9 cellular contexts compared by ENCODE assay signal in the genomic region with DNA sequence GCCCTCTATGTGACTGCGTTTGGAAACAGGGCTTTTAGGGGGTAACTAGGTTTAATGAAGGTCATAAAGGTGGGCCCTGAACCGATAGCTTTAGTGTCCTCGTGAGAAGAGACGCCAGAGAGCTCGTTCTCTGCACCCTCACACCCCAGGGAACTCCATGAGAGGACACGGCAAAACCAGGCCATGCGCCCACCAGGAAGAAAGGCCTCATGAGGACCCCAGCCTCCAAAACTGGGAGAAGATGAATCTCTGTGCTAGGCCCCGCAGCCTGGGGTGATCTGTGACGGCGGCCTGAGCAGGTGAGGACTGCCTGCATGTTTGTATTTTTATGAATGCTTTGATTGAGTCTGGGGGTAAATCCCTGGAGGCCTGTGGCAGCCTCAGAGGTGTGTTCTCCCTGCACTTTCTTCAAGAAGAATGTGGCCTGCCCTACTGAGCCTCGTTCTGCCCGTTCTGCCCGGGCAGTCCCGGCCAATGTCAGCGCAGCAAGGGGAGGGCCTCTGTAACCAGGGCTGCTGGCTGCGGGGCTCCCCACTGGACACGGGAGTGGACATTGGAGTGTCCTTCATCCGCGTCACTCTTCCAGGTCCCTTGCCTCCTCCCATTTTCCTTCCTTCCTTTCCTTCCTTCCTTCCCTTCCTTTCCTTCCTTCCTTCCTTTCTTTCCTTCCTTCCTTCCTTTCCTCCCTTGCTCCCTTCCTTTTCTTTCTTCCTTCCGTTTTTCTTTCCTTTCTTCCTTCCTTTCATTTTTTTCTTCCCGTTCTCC. TPM values are rescaled to one million over a fixed set of nuclear protein-coding genes. Genes with fewer than 3 reads are reported as not detected.
DNase-seq lines count a peak whose midpoint lies in the region; ATAC-seq, FAIRE-seq and TF ChIP-seq lines count a peak whose summit lies in the region.
"Had no signal": no experiment of that assay in that cellular context is flagged by ENCODE, and none has a peak within 500 bp of the region (broad histone marks: within the 10 kb centered on the region; RNA-seq: fewer than 3 reads in every experiment).

No MANE protein-coding gene starts in this region.

- TF ChIP-seq POLR2A in A549 (IDR thresholded peaks at IDR 0.05; ENCODE audit: low read length) = no peak

- CTCF ChIA-PET in A549 (lab: Yijun Ruan, JAX) = interaction anchor here (0.6 to 5.7 kb wide), 33 partner anchors 9 to 495 kb away, joined by 3 to 46 read pairs (median 5); partner anchors contain the start of genes CBX2 and GAA
- CTCF ChIA-PET in HEK293 (lab: Yijun Ruan, JAX) = interaction anchor here (1.3 to 1.7 kb wide), 2 partner anchors 57 to 59 kb away, joined by 3 to 5 read pairs; no protein-coding TSS in a partner anchor
- CTCF ChIA-PET in MCF 10A (lab: Yijun Ruan, JAX) = interaction anchor here (0.8 to 1.8 kb wide), 5 partner anchors 26 to 235 kb away, joined by 3 to 5 read pairs (median 4); no protein-coding TSS in a partner anchor
- CTCF ChIA-PET in naive thymus-derived CD4-positive, alpha-beta T cell (lab: Charles Lee) = interaction anchor here (0.7 to 4.4 kb wide), 3 partner anchors 59 to 119 kb away, joined by 3 to 15 read pairs (median 3); no protein-coding TSS in a partner anchor

- H3K27ac ChIP-seq in A549 = peak overlapping the region; percentile 94 to 99
- no peak overlapping the region for H3K27ac ChIP-seq in HEK293 (ENCODE audit: extremely low read depth, low read depth, low read length)
- H3K27ac ChIP-seq in naive thymus-derived CD4-positive, alpha-beta T cell (ENCODE audit: low read depth, low read length) = no peak overlapping the region

- peak overlapping the region; percentile 60 for H3K4me3 Mint-ChIP-seq in MCF 10A (ENCODE audit: unreplicated experiment)
- H3K4me3 Mint-ChIP-seq in naive thymus-derived CD4-positive, alpha-beta T cell = peak overlapping the region in 1 of 10 donors; percentile 50
- peak overlapping the region in 1 of 2 donors; percentile 16 for H3K4me3 Mint-ChIP-seq in stimulated activated naive B cell treated with anti-CD40 and anti-IgM and Interleukin-4, amounts not matched to agents 10 μg/mL and 1 μg/mL and 100 μg/mL, for 72 hours

- TF ChIP-seq RAD21 in A549 (conservative IDR thresholded peaks at IDR 0.05 in 1 of 2, IDR thresholded peaks at IDR 0.05 in 1 of 2) = no peak

- TF ChIP-seq EP300 in A549 (IDR thresholded peaks at IDR 0.05) = no peak

- intact Hi-C loops in MCF 10A (cut with micrococcal nuclease) = loop anchor here (1.0 to 5.0 kb wide), 5 partner anchors 58 to 245 kb away; partner anchors contain the start of genes EIF4A3 and GAA
- intact Hi-C loops in naive thymus-derived CD4-positive, alpha-beta T cell (cut with micrococcal nuclease) = loop anchor here (1.0 to 5.0 kb wide), 9 partner anchors 9 to 247 kb away; partner anchors contain the start of genes EIF4A3 (in 2 of the 2) and GAA (in 2 of the 2)

- H3K4me1 Mint-ChIP-seq in MCF 10A (ENCODE audit: insufficient read depth, unreplicated experiment) = peaks cover 17% of the 10 kb centered on the region
- peaks cover 0 to 62% (median 11%) of the 10 kb centered on the region in 7 donors for H3K4me1 Mint-ChIP-seq in naive thymus-derived CD4-positive, alpha-beta T cell
- H3K4me1 Mint-ChIP-seq in stimulated activated naive B cell treated with anti-CD40 and anti-IgM and Interleukin-4, amounts not matched to agents 10 μg/mL and 1 μg/mL and 100 μg/mL, for 72 hours = peaks cover 29 to 47% of the 10 kb centered on the region in 2 donors

- H3K4me1 ChIP-seq in A549 = peaks cover 64% of the 10 kb centered on the region
- peaks cover 3% of the 10 kb centered on the region; the same call in 1 of the 2 replicates for H3K4me1 ChIP-seq in HEK293 (ENCODE audit: control insufficient read depth, insufficient read depth, low read length)
- peaks cover 4 to 16% of the 10 kb centered on the region in 2 donors for H3K4me1 ChIP-seq in naive thymus-derived CD4-positive, alpha-beta T cell (ENCODE audit: control insufficient read depth in 2 of 2, insufficient read depth in 2 of 2, low read length in 2 of 2)

- H3K9me3 Mint-ChIP-seq in MCF 10A (ENCODE audit: unreplicated experiment) = no peaks in the 10 kb centered on the region
- peaks cover 0 to 1% (median 0%) of the 10 kb centered on the region in 11 donors for H3K9me3 Mint-ChIP-seq in naive thymus-derived CD4-positive, alpha-beta T cell
- no peaks in the 10 kb centered on the region for H3K9me3 Mint-ChIP-seq in stimulated activated naive B cell treated with anti-CD40 and anti-IgM and Interleukin-4, amounts not matched to agents 10 μg/mL and 1 μg/mL and 100 μg/mL, for 72 hours

- H3K4me3 ChIP-seq in A549 (no peak overlapping the region), HEK293 (ENCODE audit: low read depth, low read length) (no peak overlapping the region)
- no peak overlapping the region for H3K4me3 ChIP-seq in naive thymus-derived CD4-positive, alpha-beta T cell (ENCODE audit: low read length)
- H3K4me3 ChIP-seq: HAP-1 had no signal

- no peaks in the 10 kb centered on the region for H3K27me3 Mint-ChIP-seq in MCF 10A (ENCODE audit: insufficient read depth, unreplicated experiment)
- H3K27me3 Mint-ChIP-seq in naive thymus-derived CD4-positive, alpha-beta T cell = no peaks in the 10 kb centered on the region
- H3K27me3 Mint-ChIP-seq in stimulated activated naive B cell treated with anti-CD40 and anti-IgM and Interleukin-4, amounts not matched to agents 10 μg/mL and 1 μg/mL and 100 μg/mL, for 72 hours = no peaks in the 10 kb centered on the region

- H3K9me3 ChIP-seq in A549 (no peaks in the 10 kb centered on the region), HEK293 (ENCODE audit: control insufficient read depth, insufficient read depth, low read depth, low read length) (no peaks in the 10 kb centered on the region)
- no peaks in the 10 kb centered on the region for H3K9me3 ChIP-seq in naive thymus-derived CD4-positive, alpha-beta T cell (ENCODE audit: control insufficient read depth in 2 of 3, low read length in 3 of 3)
- H3K9me3 ChIP-seq: HAP-1 had no signal

- ATAC-seq in A549 (no peak), GM21447 (IDR thresholded peaks at IDR 0.05; ENCODE audit: unreplicated experiment) (no peak)
- ATAC-seq in naive thymus-derived CD4-positive, alpha-beta T cell = no peak
- no peak for ATAC-seq in stimulated activated naive B cell treated with anti-CD40 and anti-IgM and Interleukin-4, amounts not matched to agents 10 μg/mL and 1 μg/mL and 100 μg/mL, for 72 hours (replicated peaks)

- no peak for TF ChIP-seq CTCF in A549 (IDR thresholded peaks at IDR 0.05)
- TF ChIP-seq CTCF in HEK293 (tag by site-specific recombination; IDR thresholded peaks at IDR 0.05) = no peak
- TF ChIP-seq CTCF in MCF 10A (IDR thresholded peaks at IDR 0.05; ENCODE audit: unreplicated experiment) = no peak

- peak overlapping the region; percentile 95 for H3K27ac Mint-ChIP-seq in MCF 10A (ENCODE audit: low read depth, unreplicated experiment)
- peak overlapping the region in 8 of 9 donors; percentile 10 to 89 (median 61) for H3K27ac Mint-ChIP-seq in naive thymus-derived CD4-positive, alpha-beta T cell
- no peak overlapping the region for H3K27ac Mint-ChIP-seq in stimulated activated naive B cell treated with anti-CD40 and anti-IgM and Interleukin-4, amounts not matched to agents 10 μg/mL and 1 μg/mL and 100 μg/mL, for 72 hours

- H3K4me2 ChIP-seq in A549 = peak overlapping the region; percentile 63

- POLR2A ChIA-PET in A549 (lab: Yijun Ruan, JAX) = interaction anchor here (0.6 kb wide), 1 partner anchor 152 kb away, joined by 3 read pairs; the partner anchor contains the start of gene GAA
- POLR2A ChIA-PET in HEK293 (lab: Yijun Ruan, JAX) = no interaction called here
- POLR2A ChIA-PET in MCF 10A (lab: Yijun Ruan, JAX) = interaction anchor here (0.6 to 4.2 kb wide), 5 partner anchors 14 to 91 kb away, joined by 3 to 21 read pairs (median 3); partner anchors contain the start of genes SGSH and SLC26A11
- POLR2A ChIA-PET in naive thymus-derived CD4-positive, alpha-beta T cell (lab: Charles Lee) = interaction anchor here (1.0 kb wide), 1 partner anchor 11 kb away, joined by 3 read pairs; no protein-coding TSS in a partner anchor

- no peaks in the 10 kb centered on the region for H3K36me3 Mint-ChIP-seq in MCF 10A (ENCODE audit: insufficient read depth, unreplicated experiment)
- no peaks in the 10 kb centered on the region for H3K36me3 Mint-ChIP-seq in naive thymus-derived CD4-positive, alpha-beta T cell
- peaks cover 0 to 2% of the 10 kb centered on the region in 2 donors for H3K36me3 Mint-ChIP-seq in stimulated activated naive B cell treated with anti-CD40 and anti-IgM and Interleukin-4, amounts not matched to agents 10 μg/mL and 1 μg/mL and 100 μg/mL, for 72 hours

- no peak for FAIRE-seq in A549 (lab: Jason Lieb, UNC)

- peaks cover 3 to 35% of the 10 kb centered on the region in 2 experiments; a peak in 2 of 3 replicates for H3K36me3 ChIP-seq in HEK293 (ENCODE audit: control insufficient read depth in 2 of 2, insufficient read depth in 1 of 2, low read length in 2 of 2)
- H3K36me3 ChIP-seq in naive thymus-derived CD4-positive, alpha-beta T cell (ENCODE audit: control insufficient read depth in 2 of 3, insufficient read depth in 3 of 3, low read length in 3 of 3) = peaks cover 0 to 5% (median 0%) of the 10 kb centered on the region in 3 experiments
- H3K36me3 ChIP-seq: HAP-1 had no signal

- H3K27me3 ChIP-seq in naive thymus-derived CD4-positive, alpha-beta T cell (ENCODE audit: control insufficient read depth in 2 of 2, insufficient read depth in 2 of 2, low read length in 2 of 2) = no peaks in the 10 kb centered on the region

- no peak for DNase-seq in A549 (ENCODE audit: low read depth in 1 of 2, low spot score in 1 of 2)
- no peak for DNase-seq in MCF 10A (ENCODE audit: unreplicated experiment)
- DNase-seq in naive thymus-derived CD4-positive, alpha-beta T cell = no peak
- no peak for DNase-seq in NCI-H345 (lab: John Stamatoyannopoulos, UW)
- DNase-seq in NCI-H524 (lab: John Stamatoyannopoulos, UW) = no peak
- DNase-seq in stimulated activated naive B cell treated with anti-CD40 and anti-IgM and Interleukin-4, amounts not matched to agents 10 μg/mL and 1 μg/mL and 100 μg/mL, for 72 hours = no peak

- BruUV-seq in MCF 10A (replicated peaks; lab: Mats Ljungman, UMichigan) = no TSS peak

- WGBS in A549 (ENCODE audit: missing lambda C conversion rate) = 88% methylated on average over 21 of the region's 21 CpGs

RNA-seq across cellular contexts. Expression of gene RNF213, which starts 6.8 kb away (rescaled TPM):
- polyA plus RNA-seq in A549 (2011; rRNA removed) = 127 and 182 TPM in 2 replicates
- polyA plus RNA-seq in A549 (2012; cell fraction: cytosol; rRNA removed) = 64.8 and 76.2 TPM in 2 replicates
- 268 and 329 TPM in 2 replicates for polyA plus RNA-seq in A549 (2012; cell fraction: nucleus; rRNA removed)
- polyA plus RNA-seq in A549 (2017; fragmentation: RNase III; extraction: RNeasy Plus Mini Kit Qiagen cat#74134 plus additional on column Dnase treatment) = 55.6 to 61.6 TPM (median 59.1 TPM) in 3 replicates
- 331 and 462 TPM in 2 replicates for polyA minus RNA-seq in A549 (2011; rRNA and poly(A)+ RNA removed)
- total RNA-seq in MCF 10A (2022) = 50.5 and 67.5 TPM in 2 replicates
- total RNA-seq in naive thymus-derived CD4-positive, alpha-beta T cell = 100 to 1,000 TPM; 317 to 775 (median 426) TPM
- polyA plus RNA-seq in naive thymus-derived CD4-positive, alpha-beta T cell = 10 to 100 TPM; 33.3 to 49.6 TPM

RNA-seq across cellular contexts. Expression of gene SLC26A11, which starts 33.6 kb away (rescaled TPM):
- polyA plus RNA-seq in A549 (2011; rRNA removed) = 8.3 and 9.5 TPM in 2 replicates
- polyA plus RNA-seq in A549 (2012; cell fraction: cytosol; rRNA removed) = 13.7 and 22.6 TPM in 2 replicates
- polyA plus RNA-seq in A549 (2012; cell fraction: nucleus; rRNA removed) = 75.4 and 89.8 TPM in 2 replicates
- polyA plus RNA-seq in A549 (2017; fragmentation: RNase III; extraction: RNeasy Plus Mini Kit Qiagen cat#74134 plus additional on column Dnase treatment) = 9.1 to 13.7 TPM (median 13.1 TPM) in 3 replicates
- polyA minus RNA-seq in A549 (2011; rRNA and poly(A)+ RNA removed) = 6.9 and 12.4 TPM in 2 replicates
- total RNA-seq in MCF 10A (2022) = 11.7 and 13.6 TPM in 2 replicates
- 10 to 100 TPM in 4 of 5 experiments, 1 to 10 TPM in 1; 7.9 to 87.5 (median 67.5) TPM for total RNA-seq in naive thymus-derived CD4-positive, alpha-beta T cell
- 1 to 10 TPM; 3.7 to 7.3 TPM for polyA plus RNA-seq in naive thymus-derived CD4-positive, alpha-beta T cell

RNA-seq across cellular contexts. Expression of gene SGSH, which starts 33.7 kb away (rescaled TPM):
- 14.1 and 14.5 TPM in 2 replicates for polyA plus RNA-seq in A549 (2011; rRNA removed)
- polyA plus RNA-seq in A549 (2012; cell fraction: cytosol; rRNA removed) = 25.4 and 26.4 TPM in 2 replicates
- 118 and 137 TPM in 2 replicates for polyA plus RNA-seq in A549 (2012; cell fraction: nucleus; rRNA removed)
- 24.0 to 26.2 TPM (median 24.7 TPM) in 3 replicates for polyA plus RNA-seq in A549 (2017; fragmentation: RNase III; extraction: RNeasy Plus Mini Kit Qiagen cat#74134 plus additional on column Dnase treatment)
- polyA minus RNA-seq in A549 (2011; rRNA and poly(A)+ RNA removed) = 9.2 and 12.4 TPM in 2 replicates
- total RNA-seq in MCF 10A (2022) = 42.0 and 42.4 TPM in 2 replicates
- 100 to 1,000 TPM in 4 of 5 experiments, 10 to 100 TPM in 1; 32.8 to 181 (median 147) TPM for total RNA-seq in naive thymus-derived CD4-positive, alpha-beta T cell
- 10 to 100 TPM; 31.1 to 55.2 TPM for polyA plus RNA-seq in naive thymus-derived CD4-positive, alpha-beta T cell

Comparison
In these comparisons a context has a peak if more than half of its experiments do, and no peak if none do; other contexts are left out.
1. H3K27ac ChIP-seq: peak in A549 (2 of 2); none in HEK293 (single experiment) and naive thymus-derived CD4-positive, alpha-beta T cell (single experiment).
2. Of the 5 proteins assayed by ChIP-seq in both HEK293 and A549: peak only in HEK293: none; only in A549: ZNF302; in both: none; in neither: 4.